Comparison of ENCODE assay signal across 1 cellular context in genomic region chr12:54853933-54854538, GRCh38.
TF ChIP-seq lines count a peak whose summit lies in the region.

TSS of gene MUCL1 (plus strand) at chr12:54854516. CDS start at chr12:54854583, 67 bp downstream.

TF ChIP-seq in endothelial cell of umbilical vein, 7 proteins besides CTCF, POLR2A, EP300 and RAD21 (continued from another document):
- TF ChIP-seq MAX (IDR thresholded peaks at IDR 0.05; ENCODE audit: insufficient read depth, insufficient read length): no peak
- TF ChIP-seq GATA2 (IDR thresholded peaks at IDR 0.05; ENCODE audit: insufficient read depth, insufficient read length, low read depth, low read length): no peak
TF ChIP-seq in endothelial cell of umbilical vein: peak in this region for 0.
